ENCODE assay signal across 8 cellular contexts in the genomic region with DNA sequence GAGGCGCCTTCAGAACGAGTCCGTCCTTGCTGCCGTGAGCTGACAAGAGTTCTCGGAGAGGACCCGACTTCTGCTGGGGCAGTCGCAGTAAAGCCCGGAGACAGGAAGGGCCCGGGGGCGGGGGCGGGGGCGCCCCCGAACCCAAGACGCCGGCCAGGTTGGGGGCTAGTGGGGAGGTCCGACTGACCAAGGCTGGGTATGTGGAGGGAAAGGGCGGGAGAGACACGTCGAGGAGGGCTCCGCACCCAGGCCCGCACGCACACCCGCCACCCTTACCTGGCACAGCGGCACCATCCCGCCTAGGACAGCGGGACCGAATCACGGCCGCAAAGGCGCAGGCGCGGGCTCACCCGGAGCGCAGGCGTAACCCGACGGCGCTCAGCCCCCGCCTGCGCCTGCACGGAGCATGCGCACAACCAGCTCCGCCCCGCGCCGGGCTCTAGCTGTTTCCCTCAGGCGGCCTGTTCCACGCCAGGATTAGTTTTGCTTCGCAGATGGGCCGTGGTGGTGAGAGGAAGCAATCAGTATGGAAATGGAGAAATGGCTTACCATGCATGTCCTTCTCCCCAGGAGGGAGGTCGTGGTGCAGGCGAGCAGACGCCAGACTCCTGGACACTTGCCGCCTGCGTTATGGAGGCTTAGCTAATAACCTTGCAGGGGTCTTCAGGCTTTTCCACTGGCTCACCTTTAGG. TPM values are rescaled to one million over a fixed set of nuclear protein-coding genes. Genes with fewer than 3 reads are reported as not detected.
DNase-seq lines count a peak whose midpoint lies in the region; ATAC-seq, FAIRE-seq and TF ChIP-seq lines count a peak whose summit lies in the region.

A gene with protein sequence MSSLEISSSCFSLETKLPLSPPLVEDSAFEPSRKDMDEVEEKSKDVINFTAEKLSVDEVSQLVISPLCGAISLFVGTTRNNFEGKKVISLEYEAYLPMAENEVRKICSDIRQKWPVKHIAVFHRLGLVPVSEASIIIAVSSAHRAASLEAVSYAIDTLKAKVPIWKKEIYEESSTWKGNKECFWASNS (minus strand): TSS at position 322 of the 692 bp plus-strand sequence. CDS start 2,583 bp downstream, outside the sequence.

- H3K23ac ChIP-seq in neuronal stem cell (ENCODE audit: low read depth, low read length, poor library complexity) = peak within 1 kb of the TSS; percentile 13

- no peaks in the 10 kb centered on the region for H3K9me3 Mint-ChIP-seq in activated naive CD4-positive, alpha-beta T cell treated with anti-CD3 and anti-CD28 coated beads for 36 hours

- no peak within 1 kb of the TSS for H2BK15ac ChIP-seq in neuronal stem cell (ENCODE audit: low read length)

- no peak within 1 kb of the TSS for H2AK5ac ChIP-seq in neuronal stem cell (ENCODE audit: low read depth, low read length)

- H3K36me3 ChIP-seq in GM06990 (ENCODE audit: control insufficient read depth, insufficient read depth, low read length) (no peaks in the 10 kb centered on the region), neuronal stem cell (replicated peaks in 1 of 2; ENCODE audit: control insufficient read depth in 2 of 2, insufficient read depth in 2 of 2, low read length in 2 of 2) (peaks cover 0 to 18% of the 10 kb centered on the region in 2 donors), subcutaneous abdominal adipose tissue (ENCODE audit: control insufficient read depth in 5 of 5, insufficient read depth in 5 of 5, low read length in 5 of 5) (peaks cover under 1 to 9% (median 6%) of the 10 kb centered on the region in 5 donors)

- TF ChIP-seq POLR2A in NB4 (IDR thresholded peaks at IDR 0.05; ENCODE audit: extremely low read depth, insufficient read length) = peak; percentile 94

- no peaks in the 10 kb centered on the region for H3K27me3 Mint-ChIP-seq in activated naive CD4-positive, alpha-beta T cell treated with anti-CD3 and anti-CD28 coated beads for 36 hours (ENCODE audit: low read depth)

- no peak within 1 kb of the TSS for H3K4ac ChIP-seq in neuronal stem cell (ENCODE audit: low read length)

- peak within 1 kb of the TSS; percentile 92 for H3K4me3 Mint-ChIP-seq in activated naive CD4-positive, alpha-beta T cell treated with anti-CD3 and anti-CD28 coated beads for 36 hours

- CTCF ChIA-PET in activated naive CD4-positive, alpha-beta T cell treated with anti-CD3 and anti-CD28 coated beads for 36 hours (lab: Charles Lee) = interaction anchor here (0.7 to 1.6 kb wide), 7 partner anchors 9 to 165 kb away, joined by 3 to 7 read pairs (median 4); no protein-coding TSS in a partner anchor

- H3K4me1 ChIP-seq in neuronal stem cell (ENCODE audit: control insufficient read depth in 2 of 2, insufficient read depth in 1 of 2, low read depth in 1 of 2, low read length in 2 of 2) (peaks cover 0 to 6% of the 10 kb centered on the region in 2 donors), subcutaneous abdominal adipose tissue (ENCODE audit: control insufficient read depth in 5 of 5, insufficient read depth in 5 of 5, low read length in 5 of 5) (peaks cover 0 to 25% (median 18%) of the 10 kb centered on the region in 5 donors)

- H3K9me3 ChIP-seq in neuronal stem cell (replicated peaks in 1 of 2; ENCODE audit: control insufficient read depth in 2 of 2, insufficient read depth in 1 of 2, low read depth in 1 of 2, low read length in 2 of 2) = no peaks in the 10 kb centered on the region
- peaks cover 0 to 2% (median 0%) of the 10 kb centered on the region in 5 donors for H3K9me3 ChIP-seq in subcutaneous abdominal adipose tissue (ENCODE audit: control insufficient read depth in 5 of 5, low read length in 5 of 5)

- no peak within 1 kb of the TSS for H2BK5ac ChIP-seq in neuronal stem cell (ENCODE audit: low read length)

- peak within 1 kb of the TSS; percentile 93 for H3K4me3 ChIP-seq in GM06990 (replicated peaks; ENCODE audit: low read depth, low read length)
- peak within 1 kb of the TSS; percentile 71 for H3K4me3 ChIP-seq in NB4 (ENCODE audit: low read depth, low read length)
- H3K4me3 ChIP-seq in neuronal stem cell (ENCODE audit: low read length in 2 of 2) = peak within 1 kb of the TSS; percentile 82 to 85
- H3K4me3 ChIP-seq in subcutaneous abdominal adipose tissue (ENCODE audit: low read depth in 1 of 5, low read length in 5 of 5) = peak within 1 kb of the TSS; percentile 84 to 98 (median 90)

- no peak within 1 kb of the TSS for H3K27ac ChIP-seq in neuronal stem cell (replicated peaks; ENCODE audit: low read length)
- peak within 1 kb of the TSS; percentile 61 for H3K27ac ChIP-seq in subcutaneous abdominal adipose tissue (ENCODE audit: low read depth, low read length)

- no peak for FAIRE-seq in frontal cortex (lab: Jason Lieb, UNC)

- H3K36me3 Mint-ChIP-seq in activated naive CD4-positive, alpha-beta T cell treated with anti-CD3 and anti-CD28 coated beads for 36 hours (ENCODE audit: low read depth) = peaks cover 20% of the 10 kb centered on the region

- H4K91ac ChIP-seq in neuronal stem cell (ENCODE audit: low read depth, low read length, poor library complexity) = no peak within 1 kb of the TSS

- no peak within 1 kb of the TSS for H2BK12ac ChIP-seq in neuronal stem cell (ENCODE audit: low read length)

- H3K27me3 ChIP-seq in GM06990 (replicated peaks; ENCODE audit: control insufficient read depth, insufficient read depth, low read length) (no peaks in the 10 kb centered on the region), neuronal stem cell (ENCODE audit: control insufficient read depth in 3 of 3, insufficient read depth in 3 of 3, low read depth in 1 of 3, low read length in 3 of 3) (no peaks in the 10 kb centered on the region), subcutaneous abdominal adipose tissue (ENCODE audit: control insufficient read depth in 5 of 5, insufficient read depth in 4 of 5, low read length in 5 of 5) (no peaks in the 10 kb centered on the region)

- DNase-seq in GM06990 (ENCODE audit: extremely low read depth, insufficient read length) = peak; percentile 92
- DNase-seq in NB4 (ENCODE audit: low read depth) = peak; percentile 91
- peak; percentile 89 for DNase-seq in SK-N-DZ (ENCODE audit: low spot score)
- peak; percentile 91 for DNase-seq in activated naive CD4-positive, alpha-beta T cell treated with anti-CD3 and anti-CD28 coated beads for 36 hours
- peak; percentile 84 to 92 for DNase-seq in frontal cortex (ENCODE audit: low spot score in 2 of 2)
- DNase-seq in neuronal stem cell (ENCODE audit: low spot score) = peak; percentile 88

- H3K79me1 ChIP-seq in neuronal stem cell (ENCODE audit: low read depth, low read length) = no peaks in the 10 kb centered on the region

- no peak within 1 kb of the TSS for H2BK120ac ChIP-seq in neuronal stem cell (ENCODE audit: low read depth, low read length)

- TF ChIP-seq CTCF in GM06990 (IDR thresholded peaks at IDR 0.05; ENCODE audit: insufficient read depth, low read length, poor library complexity, severe bottlenecking) (no peak), NB4 (IDR thresholded peaks at IDR 0.05; ENCODE audit: low read depth, low read length) (no peak)

- peak within 1 kb of the TSS; percentile 55 for H3K4me2 ChIP-seq in neuronal stem cell (ENCODE audit: insufficient read depth, low read length, poor library complexity, severe bottlenecking)

- peak within 1 kb of the TSS; percentile 85 for H3K9ac ChIP-seq in neuronal stem cell (ENCODE audit: low read depth, low read length, poor library complexity)
- H3K9ac ChIP-seq in subcutaneous abdominal adipose tissue (ENCODE audit: low read length in 5 of 5) = peak within 1 kb of the TSS; percentile 78 to 91 (median 85)

- no CpG with 5 or more reads among the region's 55 CpGs for WGBS in neuronal stem cell (ENCODE audit: extremely low coverage in 2 of 2, insufficient read length in 2 of 2, insufficient replicate concordance in 1 of 2), 2 donors

- H3K14ac ChIP-seq in neuronal stem cell (ENCODE audit: low read length) = no peak within 1 kb of the TSS

- H4K8ac ChIP-seq in neuronal stem cell (ENCODE audit: low read depth, low read length) = no peak within 1 kb of the TSS

- intact Hi-C loops in activated naive CD4-positive, alpha-beta T cell treated with anti-CD3 and anti-CD28 coated beads for 36 hours (cut with micrococcal nuclease) = loop anchor here (1.0 to 2.0 kb wide), 6 partner anchors 40 to 1201 kb away; a partner anchor contains a TSS

- H2AFZ ChIP-seq in neuronal stem cell (ENCODE audit: low read length) = peak within 1 kb of the TSS; percentile 98

- peak; percentile 95 for ATAC-seq in HG02571 (IDR thresholded peaks at IDR 0.05; ENCODE audit: unreplicated experiment)

- peaks cover 37% of the 10 kb centered on the region for H3K4me1 Mint-ChIP-seq in activated naive CD4-positive, alpha-beta T cell treated with anti-CD3 and anti-CD28 coated beads for 36 hours (ENCODE audit: low read depth)

- peak within 1 kb of the TSS; percentile 4 for H3K18ac ChIP-seq in neuronal stem cell (ENCODE audit: low read length)

- H3K27ac Mint-ChIP-seq in activated naive CD4-positive, alpha-beta T cell treated with anti-CD3 and anti-CD28 coated beads for 36 hours = peak within 1 kb of the TSS; percentile 86

RNA-seq across cellular contexts. Expression of the gene that starts here (rescaled TPM):
- polyA plus RNA-seq in SK-N-DZ (2014; cell fraction: cytosol; rRNA removed) = 31.1 and 34.1 TPM in 2 replicates
- 19.2 and 20.7 TPM in 2 replicates for polyA plus RNA-seq in SK-N-DZ (2014; cell fraction: nucleus; rRNA removed)
- 10 to 100 TPM; 29.4 to 30.9 TPM for total RNA-seq in activated naive CD4-positive, alpha-beta T cell treated with anti-CD3 and anti-CD28 coated beads for 36 hours
- total RNA-seq in frontal cortex = 28.9 TPM
- polyA plus RNA-seq in neuronal stem cell (2013, experiment 1 of 2) = 23.4 TPM
- polyA plus RNA-seq in neuronal stem cell (2013, experiment 2 of 2) = 23.6 TPM
